ENCODE assay signal across 1 cellular context in the genomic region with DNA sequence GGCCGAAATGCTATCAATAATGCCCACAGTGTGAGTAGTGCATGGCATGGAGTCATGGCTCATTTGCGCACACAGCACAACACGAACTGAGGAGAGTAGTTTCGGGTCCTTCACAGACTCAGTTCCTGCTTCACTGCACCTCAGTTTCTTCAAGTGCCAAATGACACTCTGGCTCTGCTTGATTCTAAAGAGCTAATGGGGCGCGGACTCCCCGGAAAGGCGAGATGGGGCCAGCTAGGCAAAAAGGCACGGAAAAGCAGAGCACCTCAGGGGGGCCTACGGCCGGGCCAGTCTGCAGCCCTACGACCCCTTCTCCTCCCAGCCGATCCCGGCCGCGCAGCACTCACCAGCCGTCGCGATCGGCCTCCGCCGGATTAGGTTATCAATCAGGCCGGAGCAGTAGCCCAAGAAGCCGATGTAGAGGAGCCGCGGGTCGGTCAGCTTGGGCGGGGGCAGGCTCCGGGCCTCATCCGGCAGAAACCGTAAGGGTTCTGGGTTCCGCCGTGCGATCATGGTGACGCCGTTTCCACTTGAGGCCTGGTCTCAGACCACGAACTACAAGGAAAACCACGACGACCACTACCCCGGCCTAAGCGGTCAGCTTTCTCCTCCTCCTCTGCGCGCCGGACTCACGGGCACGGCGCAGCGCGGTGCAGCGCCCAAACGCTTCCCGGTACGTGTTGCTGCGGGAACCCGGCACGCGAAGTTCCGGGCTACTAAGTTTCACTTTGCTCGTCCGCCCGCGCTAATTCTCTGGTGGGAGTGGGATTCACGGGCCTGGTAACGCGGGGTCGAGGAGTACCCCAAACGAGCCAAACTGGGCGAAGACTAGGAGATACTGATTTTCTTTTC.
TF ChIP-seq lines count a peak whose summit lies in the region.

A gene (minus strand): TSS at position 631 of the 852 bp plus-strand sequence. CDS start 118 bp downstream, at position 513.

TF ChIP-seq in HepG2, 621 proteins besides CTCF, POLR2A, EP300 and RAD21 (continued from another document and continues in another):
- TF ChIP-seq SOX13 (IDR thresholded peaks at IDR 0.05) (no peak), SOX13 (CRISPR knock-in tag; conservative IDR thresholded peaks at IDR 0.05 in 1 of 2, IDR thresholded peaks at IDR 0.05 in 1 of 2) (peak in 1 of 2 experiments; percentile 74; a peak in 2 of 4 replicates), CCAR2 (optimal IDR thresholded peaks at IDR 0.05; ENCODE audit: low read depth, low read length) (peak; percentile 78), ZNF430 (CRISPR knock-in tag; IDR thresholded peaks at IDR 0.05) (peak; percentile 95; the same call in 1 of the 2 replicates), MTF2 (CRISPR knock-in tag; IDR thresholded peaks at IDR 0.05; ENCODE audit: borderline replicate concordance) (peak; percentile 59; the same call in 1 of the 2 replicates), ARNT2 (CRISPR knock-in tag; IDR thresholded peaks at IDR 0.05; ENCODE audit: low read depth) (no peak; the same call in 1 of the 2 replicates), CCDC6 (CRISPR knock-in tag; IDR thresholded peaks at IDR 0.05) (peak; percentile 93), MIER2 (CRISPR knock-in tag; IDR thresholded peaks at IDR 0.05) (0 out of 2 replicates have a peak, but pooled peaks have one; percentile 72), ZNF274 (CRISPR knock-in tag; IDR thresholded peaks at IDR 0.05) (peak; percentile 88), RORA (CRISPR knock-in tag; IDR thresholded peaks at IDR 0.05) (no peak), HOXA5 (CRISPR knock-in tag; IDR thresholded peaks at IDR 0.05) (peak; percentile 95), EEA1 (CRISPR knock-in tag; IDR thresholded peaks at IDR 0.05; ENCODE audit: borderline replicate concordance) (peak; percentile 90), CENPX (CRISPR knock-in tag; IDR thresholded peaks at IDR 0.05) (no peak), ZNF598 (CRISPR knock-in tag; IDR thresholded peaks at IDR 0.05; ENCODE audit: borderline replicate concordance) (no peak), TOE1 (CRISPR knock-in tag; IDR thresholded peaks at IDR 0.05) (no peak; the same call in 1 of the 2 replicates), ZNF10 (CRISPR knock-in tag; IDR thresholded peaks at IDR 0.05; ENCODE audit: borderline replicate concordance, low read depth) (no peak), ZNF234 (CRISPR knock-in tag; conservative IDR thresholded peaks at IDR 0.05) (peak; percentile 91; the same call in 1 of the 2 replicates), FIP1L1 (IDR thresholded peaks at IDR 0.05; ENCODE audit: borderline replicate concordance, insufficient read depth, low read depth, low read length) (no peak), PCBP2 (optimal IDR thresholded peaks at IDR 0.05; ENCODE audit: low read depth, low read length, poor library complexity, severe bottlenecking) (no peak), RFX5 (IDR thresholded peaks at IDR 0.05; ENCODE audit: low read depth, low read length) (peak; percentile 52; the same call in 1 of the 2 replicates), ZNF589 (CRISPR knock-in tag; conservative IDR thresholded peaks at IDR 0.05) (peak; percentile 78), FOSL2 (CRISPR knock-in tag; IDR thresholded peaks at IDR 0.05) (peak; percentile 69), RXRA (CRISPR knock-in tag; IDR thresholded peaks at IDR 0.05) (peak; percentile 70; the same call in 1 of the 2 replicates), ZNF709 (CRISPR knock-in tag; IDR thresholded peaks at IDR 0.05) (peak; percentile 97), BHLHE40 (IDR thresholded peaks at IDR 0.05; ENCODE audit: low read length) (peak; percentile 63; the same call in 1 of the 2 replicates), ONECUT2 (CRISPR knock-in tag; IDR thresholded peaks at IDR 0.05) (peak; percentile 63; the same call in 1 of the 2 replicates), EZH2 (conservative IDR thresholded peaks at IDR 0.05; ENCODE audit: low read depth, low read length) (no peak), ZNF780A (CRISPR knock-in tag; IDR thresholded peaks at IDR 0.05) (peak; percentile 68; the same call in 1 of the 2 replicates), RNF2 (conservative IDR thresholded peaks at IDR 0.05; ENCODE audit: low read depth) (peak; percentile 69; the same call in 1 of the 2 replicates), SP4 (CRISPR knock-in tag; IDR thresholded peaks at IDR 0.05) (peak; percentile 83), ZNF773 (CRISPR knock-in tag; IDR thresholded peaks at IDR 0.05; ENCODE audit: borderline replicate concordance) (peak; percentile 95; the same call in 1 of the 2 replicates), SIX4 (CRISPR knock-in tag; IDR thresholded peaks at IDR 0.05) (peak; percentile 62; the same call in 1 of the 2 replicates), ARHGAP35 (CRISPR knock-in tag; IDR thresholded peaks at IDR 0.05; ENCODE audit: borderline replicate concordance) (no peak; the same call in 1 of the 2 replicates)
- TF ChIP-seq, protein P1, sequence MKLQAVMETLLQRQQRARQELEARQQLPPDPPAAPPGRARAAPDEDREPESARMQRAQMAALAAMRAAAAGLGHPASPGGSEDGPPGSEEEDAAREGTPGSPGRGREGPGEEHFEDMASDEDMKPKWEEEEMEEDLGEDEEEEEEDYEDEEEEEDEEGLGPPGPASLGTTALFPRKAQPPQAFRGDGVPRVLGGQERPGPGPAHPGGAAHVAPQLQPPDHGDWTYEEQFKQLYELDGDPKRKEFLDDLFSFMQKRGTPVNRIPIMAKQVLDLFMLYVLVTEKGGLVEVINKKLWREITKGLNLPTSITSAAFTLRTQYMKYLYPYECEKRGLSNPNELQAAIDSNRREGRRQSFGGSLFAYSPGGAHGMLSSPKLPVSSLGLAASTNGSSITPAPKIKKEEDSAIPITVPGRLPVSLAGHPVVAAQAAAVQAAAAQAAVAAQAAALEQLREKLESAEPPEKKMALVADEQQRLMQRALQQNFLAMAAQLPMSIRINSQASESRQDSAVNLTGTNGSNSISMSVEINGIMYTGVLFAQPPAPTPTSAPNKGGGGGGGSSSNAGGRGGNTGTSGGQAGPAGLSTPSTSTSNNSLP (IDR thresholded peaks at IDR 0.05; ENCODE audit: low read depth, low read length) = no peak; the same call in 1 of the 2 replicates
- TF ChIP-seq, protein P2, sequence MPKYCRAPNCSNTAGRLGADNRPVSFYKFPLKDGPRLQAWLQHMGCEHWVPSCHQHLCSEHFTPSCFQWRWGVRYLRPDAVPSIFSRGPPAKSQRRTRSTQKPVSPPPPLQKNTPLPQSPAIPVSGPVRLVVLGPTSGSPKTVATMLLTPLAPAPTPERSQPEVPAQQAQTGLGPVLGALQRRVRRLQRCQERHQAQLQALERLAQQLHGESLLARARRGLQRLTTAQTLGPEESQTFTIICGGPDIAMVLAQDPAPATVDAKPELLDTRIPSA (CRISPR knock-in tag; IDR thresholded peaks at IDR 0.05; ENCODE audit: borderline replicate concordance) = peak; percentile 86; the same call in 1 of the 2 replicates
- TF ChIP-seq, protein P3, sequence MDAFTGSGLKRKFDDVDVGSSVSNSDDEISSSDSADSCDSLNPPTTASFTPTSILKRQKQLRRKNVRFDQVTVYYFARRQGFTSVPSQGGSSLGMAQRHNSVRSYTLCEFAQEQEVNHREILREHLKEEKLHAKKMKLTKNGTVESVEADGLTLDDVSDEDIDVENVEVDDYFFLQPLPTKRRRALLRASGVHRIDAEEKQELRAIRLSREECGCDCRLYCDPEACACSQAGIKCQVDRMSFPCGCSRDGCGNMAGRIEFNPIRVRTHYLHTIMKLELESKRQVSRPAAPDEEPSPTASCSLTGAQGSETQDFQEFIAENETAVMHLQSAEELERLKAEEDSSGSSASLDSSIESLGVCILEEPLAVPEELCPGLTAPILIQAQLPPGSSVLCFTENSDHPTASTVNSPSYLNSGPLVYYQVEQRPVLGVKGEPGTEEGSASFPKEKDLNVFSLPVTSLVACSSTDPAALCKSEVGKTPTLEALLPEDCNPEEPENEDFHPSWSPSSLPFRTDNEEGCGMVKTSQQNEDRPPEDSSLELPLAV (CRISPR knock-in tag; conservative IDR thresholded peaks at IDR 0.05; ENCODE audit: low read depth) = no peak
- TF ChIP-seq, protein P4, sequence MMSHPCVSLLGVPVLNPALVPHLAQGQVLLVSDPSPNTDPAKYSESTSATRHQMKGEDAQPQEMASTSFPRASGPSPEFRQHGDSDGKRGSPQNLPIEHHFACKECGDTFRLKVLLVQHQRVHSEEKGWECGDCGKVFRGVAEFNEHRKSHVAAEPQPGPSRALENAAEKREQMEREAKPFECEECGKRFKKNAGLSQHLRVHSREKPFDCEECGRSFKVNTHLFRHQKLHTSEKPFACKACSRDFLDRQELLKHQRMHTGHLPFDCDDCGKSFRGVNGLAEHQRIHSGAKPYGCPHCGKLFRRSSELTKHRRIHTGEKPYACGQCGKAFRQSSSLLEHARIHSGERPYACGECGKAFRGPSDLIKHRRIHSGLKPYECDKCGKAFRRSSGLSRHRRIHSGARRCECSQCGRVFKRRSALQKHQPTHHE (CRISPR knock-in tag; IDR thresholded peaks at IDR 0.05; ENCODE audit: borderline replicate concordance) = peak; percentile 73; the same call in 1 of the 2 replicates
- TF ChIP-seq, protein P5, sequence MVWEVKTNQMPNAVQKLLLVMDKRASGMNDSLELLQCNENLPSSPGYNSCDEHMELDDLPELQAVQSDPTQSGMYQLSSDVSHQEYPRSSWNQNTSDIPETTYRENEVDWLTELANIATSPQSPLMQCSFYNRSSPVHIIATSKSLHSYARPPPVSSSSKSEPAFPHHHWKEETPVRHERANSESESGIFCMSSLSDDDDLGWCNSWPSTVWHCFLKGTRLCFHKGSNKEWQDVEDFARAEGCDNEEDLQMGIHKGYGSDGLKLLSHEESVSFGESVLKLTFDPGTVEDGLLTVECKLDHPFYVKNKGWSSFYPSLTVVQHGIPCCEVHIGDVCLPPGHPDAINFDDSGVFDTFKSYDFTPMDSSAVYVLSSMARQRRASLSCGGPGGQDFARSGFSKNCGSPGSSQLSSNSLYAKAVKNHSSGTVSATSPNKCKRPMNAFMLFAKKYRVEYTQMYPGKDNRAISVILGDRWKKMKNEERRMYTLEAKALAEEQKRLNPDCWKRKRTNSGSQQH (CRISPR knock-in tag; IDR thresholded peaks at IDR 0.05; ENCODE audit: low read depth) = peak; percentile 95
- TF ChIP-seq, protein P6, sequence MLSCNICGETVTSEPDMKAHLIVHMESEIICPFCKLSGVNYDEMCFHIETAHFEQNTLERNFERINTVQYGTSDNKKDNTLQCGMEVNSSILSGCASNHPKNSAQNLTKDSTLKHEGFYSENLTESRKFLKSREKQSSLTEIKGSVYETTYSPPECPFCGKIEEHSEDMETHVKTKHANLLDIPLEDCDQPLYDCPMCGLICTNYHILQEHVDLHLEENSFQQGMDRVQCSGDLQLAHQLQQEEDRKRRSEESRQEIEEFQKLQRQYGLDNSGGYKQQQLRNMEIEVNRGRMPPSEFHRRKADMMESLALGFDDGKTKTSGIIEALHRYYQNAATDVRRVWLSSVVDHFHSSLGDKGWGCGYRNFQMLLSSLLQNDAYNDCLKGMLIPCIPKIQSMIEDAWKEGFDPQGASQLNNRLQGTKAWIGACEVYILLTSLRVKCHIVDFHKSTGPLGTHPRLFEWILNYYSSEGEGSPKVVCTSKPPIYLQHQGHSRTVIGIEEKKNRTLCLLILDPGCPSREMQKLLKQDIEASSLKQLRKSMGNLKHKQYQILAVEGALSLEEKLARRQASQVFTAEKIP (CRISPR knock-in tag; IDR thresholded peaks at IDR 0.05; ENCODE audit: borderline replicate concordance) = no peak
- TF ChIP-seq, protein P7, sequence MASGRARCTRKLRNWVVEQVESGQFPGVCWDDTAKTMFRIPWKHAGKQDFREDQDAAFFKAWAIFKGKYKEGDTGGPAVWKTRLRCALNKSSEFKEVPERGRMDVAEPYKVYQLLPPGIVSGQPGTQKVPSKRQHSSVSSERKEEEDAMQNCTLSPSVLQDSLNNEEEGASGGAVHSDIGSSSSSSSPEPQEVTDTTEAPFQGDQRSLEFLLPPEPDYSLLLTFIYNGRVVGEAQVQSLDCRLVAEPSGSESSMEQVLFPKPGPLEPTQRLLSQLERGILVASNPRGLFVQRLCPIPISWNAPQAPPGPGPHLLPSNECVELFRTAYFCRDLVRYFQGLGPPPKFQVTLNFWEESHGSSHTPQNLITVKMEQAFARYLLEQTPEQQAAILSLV (CRISPR knock-in tag; IDR thresholded peaks at IDR 0.05; ENCODE audit: borderline replicate concordance) = peak; percentile 89
- TF ChIP-seq, protein P8, sequence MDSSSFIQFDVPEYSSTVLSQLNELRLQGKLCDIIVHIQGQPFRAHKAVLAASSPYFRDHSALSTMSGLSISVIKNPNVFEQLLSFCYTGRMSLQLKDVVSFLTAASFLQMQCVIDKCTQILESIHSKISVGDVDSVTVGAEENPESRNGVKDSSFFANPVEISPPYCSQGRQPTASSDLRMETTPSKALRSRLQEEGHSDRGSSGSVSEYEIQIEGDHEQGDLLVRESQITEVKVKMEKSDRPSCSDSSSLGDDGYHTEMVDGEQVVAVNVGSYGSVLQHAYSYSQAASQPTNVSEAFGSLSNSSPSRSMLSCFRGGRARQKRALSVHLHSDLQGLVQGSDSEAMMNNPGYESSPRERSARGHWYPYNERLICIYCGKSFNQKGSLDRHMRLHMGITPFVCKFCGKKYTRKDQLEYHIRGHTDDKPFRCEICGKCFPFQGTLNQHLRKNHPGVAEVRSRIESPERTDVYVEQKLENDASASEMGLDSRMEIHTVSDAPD (CRISPR knock-in tag; IDR thresholded peaks at IDR 0.05) = no peak
- TF ChIP-seq, protein P9, sequence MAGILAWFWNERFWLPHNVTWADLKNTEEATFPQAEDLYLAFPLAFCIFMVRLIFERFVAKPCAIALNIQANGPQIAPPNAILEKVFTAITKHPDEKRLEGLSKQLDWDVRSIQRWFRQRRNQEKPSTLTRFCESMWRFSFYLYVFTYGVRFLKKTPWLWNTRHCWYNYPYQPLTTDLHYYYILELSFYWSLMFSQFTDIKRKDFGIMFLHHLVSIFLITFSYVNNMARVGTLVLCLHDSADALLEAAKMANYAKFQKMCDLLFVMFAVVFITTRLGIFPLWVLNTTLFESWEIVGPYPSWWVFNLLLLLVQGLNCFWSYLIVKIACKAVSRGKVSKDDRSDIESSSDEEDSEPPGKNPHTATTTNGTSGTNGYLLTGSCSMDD (CRISPR knock-in tag; IDR thresholded peaks at IDR 0.05) = 0 out of 2 replicates have a peak, but pooled peaks have one; percentile 41
- TF ChIP-seq, protein P10, sequence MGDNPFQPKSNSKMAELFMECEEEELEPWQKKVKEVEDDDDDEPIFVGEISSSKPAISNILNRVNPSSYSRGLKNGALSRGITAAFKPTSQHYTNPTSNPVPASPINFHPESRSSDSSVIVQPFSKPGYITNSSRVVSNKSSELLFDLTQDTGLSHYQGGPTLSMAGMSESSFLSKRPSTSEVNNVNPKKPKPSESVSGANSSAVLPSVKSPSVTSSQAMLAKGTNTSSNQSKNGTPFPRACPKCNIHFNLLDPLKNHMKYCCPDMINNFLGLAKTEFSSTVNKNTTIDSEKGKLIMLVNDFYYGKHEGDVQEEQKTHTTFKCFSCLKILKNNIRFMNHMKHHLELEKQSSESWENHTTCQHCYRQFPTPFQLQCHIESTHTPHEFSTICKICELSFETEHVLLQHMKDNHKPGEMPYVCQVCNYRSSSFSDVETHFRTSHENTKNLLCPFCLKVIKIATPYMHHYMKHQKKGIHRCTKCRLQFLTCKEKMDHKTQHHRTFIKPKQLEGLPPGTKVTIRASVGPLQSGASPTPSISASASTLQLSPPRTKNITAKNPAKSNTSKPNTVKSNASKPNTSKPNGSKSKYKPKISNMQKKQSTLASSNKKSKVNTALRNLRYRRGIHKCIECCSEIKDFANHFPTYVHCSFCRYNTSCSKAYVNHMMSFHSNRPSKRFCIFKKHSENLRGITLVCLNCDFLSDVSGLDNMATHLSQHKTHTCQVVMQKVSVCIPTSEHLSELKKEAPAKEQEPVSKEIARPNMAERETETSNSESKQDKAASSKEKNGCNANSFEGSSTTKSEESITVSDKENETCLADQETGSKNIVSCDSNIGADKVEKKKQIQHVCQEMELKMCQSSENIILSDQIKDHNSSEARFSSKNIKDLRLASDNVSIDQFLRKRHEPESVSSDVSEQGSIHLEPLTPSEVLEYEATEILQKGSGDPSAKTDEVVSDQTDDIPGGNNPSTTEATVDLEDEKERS (CRISPR knock-in tag; IDR thresholded peaks at IDR 0.05) = peak; percentile 82
